ENCODE assay signal across 23 cellular contexts in genomic region chr15:39638041-39638440, GRCh38. TPM values are rescaled to one million over a fixed set of nuclear protein-coding genes. Genes with fewer than 3 reads are reported as not detected.
DNase-seq lines count a peak whose midpoint lies in the region; ATAC-seq lines count a peak whose summit lies in the region.
"Had no signal": no experiment of that assay in that cellular context is flagged by ENCODE, and none has a peak within 500 bp of the region (broad histone marks: within the 10 kb centered on the region; RNA-seq: fewer than 3 reads in every experiment).

No MANE protein-coding gene starts in this region.

- H3K4me3 Mint-ChIP-seq in T-helper 17 cell = no peak overlapping the region
- H3K4me3 Mint-ChIP-seq: B cell; CD4-positive, alpha-beta T cell; CD8-positive, alpha-beta T cell had no signal

- peak overlapping the region; percentile 3 for H3K27ac Mint-ChIP-seq in T-helper 17 cell
- H3K27ac Mint-ChIP-seq: B cell; CD4-positive, alpha-beta T cell; CD8-positive, alpha-beta T cell had no signal

- peaks cover 14% of the 10 kb centered on the region for H3K4me1 Mint-ChIP-seq in T-helper 17 cell
- H3K4me1 Mint-ChIP-seq: B cell had no signal

- peaks cover 2% of the 10 kb centered on the region for H3K36me3 Mint-ChIP-seq in T-helper 17 cell (ENCODE audit: low read depth)
- H3K36me3 Mint-ChIP-seq: CD8-positive, alpha-beta T cell had no signal

- peak overlapping the region; percentile 52 for H3K27ac ChIP-seq in caudate nucleus (ENCODE audit: low read depth, low read length)
- H3K27ac ChIP-seq: BLaER1 treated with 17β-estradiol and CSF1 and Interleukin-3, amounts not matched to agents 10 nM and 100 nM; C4-2B had no signal

- no peak for DNase-seq in T-helper 17 cell
- no peak for DNase-seq in caudate nucleus (lab: John Stamatoyannopoulos, UW)
- peak; percentile 52 for DNase-seq in fibroblast of gingiva (ENCODE audit: low read depth)
- no peak for DNase-seq in hippocampal formation (lab: John Stamatoyannopoulos, UW)
- no peak for DNase-seq in DMS114 treated with DMSO at 0.1 percent for 48 hours (lab: John Stamatoyannopoulos, UW; ENCODE audit: unreplicated experiment)
- DNase-seq in OCI-M2 (lab: John Stamatoyannopoulos, UW; ENCODE audit: unreplicated experiment) = no peak
- DNase-seq: 8988T; ACHN; AML-193; Caco-2; Calu3; CD4-positive, alpha-beta T cell; CD8-positive, alpha-beta T cell; DMS153; DMS53; DMS79; DND-41; EL; GDM1 had no signal

- no peaks in the 10 kb centered on the region for H3K27me3 Mint-ChIP-seq in T-helper 17 cell

- ATAC-seq in T-helper 17 cell = no peak
- ATAC-seq: CD8-positive, alpha-beta T cell; GM12878 had no signal

- no peaks in the 10 kb centered on the region for H3K9me3 ChIP-seq in T-helper 17 cell (ENCODE audit: control insufficient read depth, low read length, poor library complexity, severe bottlenecking)
- H3K9me3 ChIP-seq: Caco-2 had no signal

RNA-seq across cellular contexts. Expression of gene THBS1, which starts 57.2 kb away (rescaled TPM):
- 10 to 100 TPM; 13.0 to 99.9 TPM for total RNA-seq in T-helper 17 cell
